ENCODE assay signal across 21 cellular contexts in genomic region chr6:170189236-170189635, GRCh38.
DNase-seq lines count a peak whose midpoint lies in the region; ATAC-seq and TF ChIP-seq lines count a peak whose summit lies in the region.
"Had no signal": no experiment of that assay in that cellular context is flagged by ENCODE, and none has a peak within 500 bp of the region (broad histone marks: within the 10 kb centered on the region; RNA-seq: fewer than 3 reads in every experiment).

No MANE protein-coding gene starts in this region.

- H3K36me3 ChIP-seq in right atrium auricular region (no peaks in the 10 kb centered on the region), left ventricle myocardium inferior (no peaks in the 10 kb centered on the region)
- H3K36me3 ChIP-seq: BLaER1 had no signal

- H3K27ac Mint-ChIP-seq in osteocyte (ENCODE audit: unreplicated experiment): no peak overlapping the region
- H3K27ac Mint-ChIP-seq: CD8-positive, alpha-beta T cell had no signal

- TF ChIP-seq CTCF in right atrium auricular region (IDR thresholded peaks at IDR 0.05) (no peak), left ventricle myocardium inferior (IDR thresholded peaks at IDR 0.05; ENCODE audit: borderline replicate concordance) (no peak), coronary artery (IDR thresholded peaks at IDR 0.05) (no peak), osteocyte (IDR thresholded peaks at IDR 0.05) (no peak)

- H3K4me3 ChIP-seq in right atrium auricular region: no peak overlapping the region
- no peak overlapping the region for H3K4me3 ChIP-seq in left ventricle myocardium inferior
- H3K4me3 ChIP-seq in coronary artery: no peak overlapping the region
- H3K4me3 ChIP-seq: BLaER1 had no signal

- H3K4me1 ChIP-seq in right atrium auricular region (no peaks in the 10 kb centered on the region), left ventricle myocardium inferior (peaks cover 9% of the 10 kb centered on the region)

- H3K9me3 ChIP-seq in right atrium auricular region (peaks cover 0 to 5% of the 10 kb centered on the region in 2 donors), left ventricle myocardium inferior (replicated peaks) (peaks cover 6% of the 10 kb centered on the region)

- no peaks in the 10 kb centered on the region for H3K4me1 Mint-ChIP-seq in osteocyte (ENCODE audit: unreplicated experiment)
- H3K4me1 Mint-ChIP-seq: H9 had no signal

- H3K36me3 Mint-ChIP-seq in osteocyte (ENCODE audit: unreplicated experiment): no peaks in the 10 kb centered on the region
- H3K36me3 Mint-ChIP-seq: CD8-positive, alpha-beta T cell had no signal

- intact Hi-C loops in left ventricle myocardium inferior (cut with micrococcal nuclease): no loop called here

- no peak for ATAC-seq in GM21723 (IDR thresholded peaks at IDR 0.05; ENCODE audit: unreplicated experiment)
- ATAC-seq: CD8-positive, alpha-beta T cell; PC-3 had no signal

- no peak overlapping the region for H3K27ac ChIP-seq in right atrium auricular region
- H3K27ac ChIP-seq in left ventricle myocardium inferior (replicated peaks): no peak overlapping the region
- no peak overlapping the region for H3K27ac ChIP-seq in coronary artery
- H3K27ac ChIP-seq: BLaER1, HL-60, KMS-11 had no signal

- DNase-seq in right atrium auricular region (ENCODE audit: low spot score) (peak; percentile 43), left ventricle myocardium inferior (no peak), coronary artery (ENCODE audit: low spot score) (peak; percentile 28), osteocyte (ENCODE audit: extremely low spot score, unreplicated experiment) (peak; percentile 82), cerebellar cortex (ENCODE audit: low spot score) (no peak), GF-D8 (lab: John Stamatoyannopoulos, UW) (no peak)
- DNase-seq: Calu3, DMS53, EL, H9, NCI-H1417 treated with DMSO at 0.1 percent for 48 hours, NCI-H187 treated with DMSO at 0.1 percent for 48 hours, NCI-H226, NCI-H524, PC-3, RPMI8226 had no signal

- no peak overlapping the region for H3K4me3 Mint-ChIP-seq in osteocyte (ENCODE audit: unreplicated experiment)
- H3K4me3 Mint-ChIP-seq: CD8-positive, alpha-beta T cell; H9 had no signal

- peaks cover 12% of the 10 kb centered on the region for H3K9me3 Mint-ChIP-seq in osteocyte (ENCODE audit: unreplicated experiment)

- H3K27me3 Mint-ChIP-seq in osteocyte (ENCODE audit: unreplicated experiment): no peaks in the 10 kb centered on the region

- H3K27me3 ChIP-seq in right atrium auricular region (no peaks in the 10 kb centered on the region), left ventricle myocardium inferior (ENCODE audit: low read depth) (peaks cover 7% of the 10 kb centered on the region)
- H3K27me3 ChIP-seq: BLaER1 had no signal

Comparison
In these comparisons a context has a peak if more than half of its experiments do, and no peak if none do; other contexts are left out.
1. DNase-seq: peak in right atrium auricular region (single experiment), coronary artery (single experiment) and osteocyte (single experiment); none in left ventricle myocardium inferior (single experiment), cerebellar cortex (single experiment) and GF-D8 (single experiment).